ENCODE assay signal across 4 cellular contexts in genomic region chr17:21408766-21409300, GRCh38. TPM values are rescaled to one million over a fixed set of nuclear protein-coding genes. Genes with fewer than 3 reads are reported as not detected.
"Had no signal": no experiment of that assay in that cellular context is flagged by ENCODE, and none has a peak within 500 bp of the region (broad histone marks: within the 10 kb centered on the region; RNA-seq: fewer than 3 reads in every experiment).

No MANE protein-coding gene starts in this region.

RNA-seq across cellular contexts. Expression of gene KCNJ12, which starts 32.7 kb away (rescaled TPM):
- total RNA-seq: activated B cell treated with CpG ODN at 0.5 μM for 24 hours; activated CD8-positive, alpha-beta T cell treated with anti-CD3 and anti-CD28 coated beads for 36 hours; activated naive CD8-positive, alpha-beta T cell treated with anti-CD3 and anti-CD28 coated beads for 36 hours; esophagus mucosa had no signal
